17 cellular contexts compared by ENCODE assay signal in the genomic region with DNA sequence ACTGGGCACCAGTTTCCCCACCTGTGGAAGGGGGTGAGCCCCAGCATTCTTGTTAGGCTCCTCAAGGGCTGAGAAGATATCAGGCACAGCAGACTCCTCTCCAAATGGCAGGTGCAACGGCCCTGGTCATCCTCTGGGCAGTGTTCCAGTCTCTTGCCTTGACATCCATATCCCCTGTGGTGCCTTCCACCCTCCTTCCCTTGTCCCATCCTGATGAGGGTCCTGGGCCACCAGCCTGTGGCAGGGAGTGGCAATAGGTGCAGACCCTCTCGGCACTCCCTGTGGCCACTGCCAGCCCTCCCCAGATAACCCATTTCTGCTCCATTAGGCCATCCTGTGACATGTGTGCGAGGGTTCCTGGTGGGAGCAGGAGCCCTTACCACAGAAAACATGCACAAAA.
DNase-seq lines count a peak whose midpoint lies in the region; FAIRE-seq and TF ChIP-seq lines count a peak whose summit lies in the region.
"Had no signal": no experiment of that assay in that cellular context is flagged by ENCODE, and none has a peak within 500 bp of the region (broad histone marks: within the 10 kb centered on the region; RNA-seq: fewer than 3 reads in every experiment).

No MANE protein-coding gene starts in this region.

- peak; percentile 49 for DNase-seq in chondrocyte (ENCODE audit: low spot score)
- no peak for DNase-seq in neuronal stem cell (ENCODE audit: low spot score)
- DNase-seq in posterior vena cava (ENCODE audit: low spot score), result peak; percentile 64
- no peak for DNase-seq in midbrain (lab: John Stamatoyannopoulos, UW)
- no peak for DNase-seq in COLO829 (ENCODE audit: low spot score)
- no peak for DNase-seq in GM12891 (ENCODE audit: insufficient read length, low spot score)
- DNase-seq: C1 segment of cervical spinal cord; Caco-2; CD4-positive, alpha-beta memory T cell; DMS153; DND-41; GDM1; GOT3; HFFc6 had no signal

- H3K27me3 ChIP-seq in neuronal stem cell (ENCODE audit: control insufficient read depth in 3 of 3, insufficient read depth in 3 of 3, low read depth in 1 of 3, low read length in 3 of 3), result peaks cover 0 to 22% (median 2%) of the 10 kb centered on the region in 3 experiments

- H2BK12ac ChIP-seq in neuronal stem cell (ENCODE audit: low read length), result no peak overlapping the region

- H2AFZ ChIP-seq in neuronal stem cell (ENCODE audit: low read length), result no peak overlapping the region

- H3K36me3 Mint-ChIP-seq in chondrocyte (ENCODE audit: low read depth), result no peaks in the 10 kb centered on the region
- H3K36me3 Mint-ChIP-seq: CD4-positive, alpha-beta memory T cell had no signal

- no peak overlapping the region for H3K4ac ChIP-seq in neuronal stem cell (ENCODE audit: low read length)

- H3K27ac Mint-ChIP-seq in chondrocyte (ENCODE audit: unreplicated experiment), result no peak overlapping the region
- H3K27ac Mint-ChIP-seq: CD4-positive, alpha-beta memory T cell; HFFc6 had no signal

- H3K9me3 Mint-ChIP-seq in chondrocyte (ENCODE audit: low read depth), result no peaks in the 10 kb centered on the region
- H3K9me3 Mint-ChIP-seq: CD4-positive, alpha-beta memory T cell; HFFc6 had no signal

- H3K4me3 ChIP-seq in neuronal stem cell (ENCODE audit: low read length in 2 of 2), result no peak overlapping the region
- H3K4me3 ChIP-seq: GM12878, HAP-1 had no signal

- H3K14ac ChIP-seq in neuronal stem cell (ENCODE audit: low read length), result peak overlapping the region; percentile 48

- H3K9ac ChIP-seq in neuronal stem cell (ENCODE audit: low read depth, low read length, poor library complexity), result no peak overlapping the region

- no peak overlapping the region for H3K23ac ChIP-seq in neuronal stem cell (ENCODE audit: low read depth, low read length, poor library complexity)

- no peak for TF ChIP-seq CTCF in chondrocyte (IDR thresholded peaks at IDR 0.05)

- H3K79me1 ChIP-seq in neuronal stem cell (ENCODE audit: low read depth, low read length), result no peaks in the 10 kb centered on the region

- peak overlapping the region; percentile 59 for H2AK5ac ChIP-seq in neuronal stem cell (ENCODE audit: low read depth, low read length)

- intact Hi-C loops in posterior vena cava (cut with DNase I), result no loop called here

- TF ChIP-seq POLR2A in GM12891 (IDR thresholded peaks at IDR 0.05; ENCODE audit: low read depth, low read length), result no peak

- no peak overlapping the region for H4K91ac ChIP-seq in neuronal stem cell (ENCODE audit: low read depth, low read length, poor library complexity)

- no peak overlapping the region for H3K4me2 ChIP-seq in neuronal stem cell (ENCODE audit: insufficient read depth, low read length, poor library complexity, severe bottlenecking)

- no CpG with 5 or more reads among the region's 3 CpGs for WGBS in neuronal stem cell (ENCODE audit: extremely low coverage in 2 of 2, insufficient read length in 2 of 2, insufficient replicate concordance in 1 of 2), 2 donors

- FAIRE-seq in GM12891 (lab: Jason Lieb, UNC), result no peak
- FAIRE-seq: GM12878, H54 had no signal

- no peak overlapping the region for H2BK5ac ChIP-seq in neuronal stem cell (ENCODE audit: low read length)

- H3K4me1 ChIP-seq in neuronal stem cell (ENCODE audit: control insufficient read depth in 2 of 2, insufficient read depth in 1 of 2, low read depth in 1 of 2, low read length in 2 of 2), result peaks cover 0 to 2% of the 10 kb centered on the region in 2 donors
- H3K4me1 ChIP-seq: Caco-2, HAP-1 had no signal

- no peak overlapping the region for H4K8ac ChIP-seq in neuronal stem cell (ENCODE audit: low read depth, low read length)

- H2BK120ac ChIP-seq in neuronal stem cell (ENCODE audit: low read depth, low read length), result no peak overlapping the region

- no peak overlapping the region for H3K27ac ChIP-seq in neuronal stem cell (replicated peaks; ENCODE audit: low read length)

- peak overlapping the region; percentile 3 for H3K18ac ChIP-seq in neuronal stem cell (ENCODE audit: low read length)

- no peak overlapping the region for H3K4me3 Mint-ChIP-seq in chondrocyte (ENCODE audit: unreplicated experiment)
- H3K4me3 Mint-ChIP-seq: CD4-positive, alpha-beta memory T cell; HFFc6 had no signal

- H3K9me3 ChIP-seq in neuronal stem cell (replicated peaks in 1 of 2; ENCODE audit: control insufficient read depth in 2 of 2, insufficient read depth in 1 of 2, low read depth in 1 of 2, low read length in 2 of 2), result no peaks in the 10 kb centered on the region
- H3K9me3 ChIP-seq: Caco-2, HAP-1 had no signal

- H3K4me1 Mint-ChIP-seq in chondrocyte (ENCODE audit: low read depth), result peaks cover 3% of the 10 kb centered on the region
- H3K4me1 Mint-ChIP-seq: CD4-positive, alpha-beta memory T cell had no signal

- no peaks in the 10 kb centered on the region for H3K36me3 ChIP-seq in neuronal stem cell (replicated peaks in 1 of 2; ENCODE audit: control insufficient read depth in 2 of 2, insufficient read depth in 2 of 2, low read length in 2 of 2)
- H3K36me3 ChIP-seq: HAP-1 had no signal

- H2BK15ac ChIP-seq in neuronal stem cell (ENCODE audit: low read length), result no peak overlapping the region

- peaks cover 33% of the 10 kb centered on the region for H3K27me3 Mint-ChIP-seq in chondrocyte (ENCODE audit: low read depth)

TF ChIP-seq in GM12891, 5 proteins besides CTCF, POLR2A, EP300 and RAD21:
- TF ChIP-seq SPI1 (IDR thresholded peaks at IDR 0.05; ENCODE audit: low read depth, low read length) (no peak), TAF1 (IDR thresholded peaks at IDR 0.05; ENCODE audit: low read depth, low read length) (no peak), POLR2AphosphoS5 (IDR thresholded peaks at IDR 0.05; ENCODE audit: low read depth, low read length) (no peak), POU2F2 (IDR thresholded peaks at IDR 0.05; ENCODE audit: low read depth, low read length) (no peak), PAX5 (IDR thresholded peaks at IDR 0.05; ENCODE audit: insufficient read depth, low read length, severe bottlenecking) (no peak)

Comparison
In these comparisons a context has a peak if more than half of its experiments do, and no peak if none do; other contexts are left out.
1. DNase-seq: peak in chondrocyte (single experiment) and posterior vena cava (single experiment); none in neuronal stem cell (single experiment), midbrain (single experiment), COLO829 (single experiment) and GM12891 (single experiment).